ENCODE assay signal across 13 cellular contexts in genomic region chr2:112154246-112155110, GRCh38. TPM values are rescaled to one million over a fixed set of nuclear protein-coding genes. Genes with fewer than 3 reads are reported as not detected.
A peak's percentile ranks its signal among the peaks of the same experiment; 100 is the strongest.
DNase-seq lines count a peak whose midpoint lies in the region; ATAC-seq lines count a peak whose summit lies in the region.
"Had no signal": no experiment of that assay in that cellular context is flagged by ENCODE, and none has a peak within 500 bp of the region (broad histone marks: within the 10 kb centered on the region; RNA-seq: fewer than 3 reads in every experiment).

No MANE protein-coding gene starts in this region.

- no peak for ATAC-seq in activated naive CD8-positive, alpha-beta T cell treated with anti-CD3 and anti-CD28 coated beads, Interleukin-2, amount 50 U/mL, for 24 hours
- no peak for ATAC-seq in central memory CD8-positive, alpha-beta T cell (replicated peaks; ENCODE audit: extremely low read depth, poor library complexity, severe bottlenecking)
- ATAC-seq in stimulated activated naive CD8-positive, alpha-beta T cell treated with anti-CD3 and anti-CD28 coated beads, Interleukin-15, amount 100 ng/mL, for 72 hours: peak; percentile 86
- ATAC-seq in HG02763 (IDR thresholded peaks at IDR 0.05; ENCODE audit: unreplicated experiment): no peak
- no peak for ATAC-seq in esophagus mucosa
- ATAC-seq: WTC11 had no signal

- no peak for DNase-seq in activated naive CD8-positive, alpha-beta T cell treated with anti-CD3 and anti-CD28 coated beads, Interleukin-2, amount 50 U/mL, for 24 hours
- DNase-seq in T follicular helper cell (ENCODE audit: low read depth) (peak; percentile 55), NCI-H524 treated with DMSO at 0.1 percent for 48 hours (lab: John Stamatoyannopoulos, UW) (no peak)
- no peak for DNase-seq in central memory CD8-positive, alpha-beta T cell (ENCODE audit: low spot score in 2 of 2)
- DNase-seq in stimulated activated naive CD8-positive, alpha-beta T cell treated with anti-CD3 and anti-CD28 coated beads, Interleukin-15, amount 100 ng/mL, for 72 hours: peak; percentile 21 to 71
- DNase-seq: KG1, mesenchymal stem cell had no signal

- H3K27me3 Mint-ChIP-seq in activated naive CD8-positive, alpha-beta T cell: no peaks in the 10 kb centered on the region
- H3K27me3 Mint-ChIP-seq in activated naive CD8-positive, alpha-beta T cell treated with anti-CD3 and anti-CD28 coated beads, Interleukin-2, amount 50 U/mL, for 24 hours: no peaks in the 10 kb centered on the region
- peaks cover 5% of the 10 kb centered on the region for H3K27me3 Mint-ChIP-seq in central memory CD8-positive, alpha-beta T cell
- H3K27me3 Mint-ChIP-seq in stimulated activated naive CD8-positive, alpha-beta T cell treated with anti-CD3 and anti-CD28 coated beads, Interleukin-15, amount 100 ng/mL, for 72 hours: no peaks in the 10 kb centered on the region
- H3K27me3 Mint-ChIP-seq: dendritic cell treated with granulocyte-macrophage colony-stimulating factor and Interleukin-4, amounts not matched to agents 40 ng/mL and 50 ng/mL, for 4 days had no signal

- no peaks in the 10 kb centered on the region for H3K9me3 Mint-ChIP-seq in activated naive CD8-positive, alpha-beta T cell (ENCODE audit: low read depth)
- no peaks in the 10 kb centered on the region for H3K9me3 Mint-ChIP-seq in activated naive CD8-positive, alpha-beta T cell treated with anti-CD3 and anti-CD28 coated beads, Interleukin-2, amount 50 U/mL, for 24 hours
- H3K9me3 Mint-ChIP-seq in central memory CD8-positive, alpha-beta T cell: no peaks in the 10 kb centered on the region
- H3K9me3 Mint-ChIP-seq in stimulated activated naive CD8-positive, alpha-beta T cell treated with anti-CD3 and anti-CD28 coated beads, Interleukin-15, amount 100 ng/mL, for 72 hours: no peaks in the 10 kb centered on the region
- H3K9me3 Mint-ChIP-seq: dendritic cell treated with granulocyte-macrophage colony-stimulating factor and Interleukin-4, amounts not matched to agents 40 ng/mL and 50 ng/mL, for 4 days; WTC11 had no signal

- H3K4me3 Mint-ChIP-seq in activated naive CD8-positive, alpha-beta T cell: no peak overlapping the region
- no peak overlapping the region for H3K4me3 Mint-ChIP-seq in activated naive CD8-positive, alpha-beta T cell treated with anti-CD3 and anti-CD28 coated beads, Interleukin-2, amount 50 U/mL, for 24 hours
- peak overlapping the region; percentile 59 for H3K4me3 Mint-ChIP-seq in central memory CD8-positive, alpha-beta T cell
- peak overlapping the region in 1 of 2 donors; percentile 24 for H3K4me3 Mint-ChIP-seq in stimulated activated naive CD8-positive, alpha-beta T cell treated with anti-CD3 and anti-CD28 coated beads, Interleukin-15, amount 100 ng/mL, for 72 hours
- H3K4me3 Mint-ChIP-seq: dendritic cell treated with granulocyte-macrophage colony-stimulating factor and Interleukin-4, amounts not matched to agents 40 ng/mL and 50 ng/mL, for 4 days; WTC11 had no signal

- peak overlapping the region; percentile 85 for H3K27ac Mint-ChIP-seq in activated naive CD8-positive, alpha-beta T cell
- H3K27ac Mint-ChIP-seq in activated naive CD8-positive, alpha-beta T cell treated with anti-CD3 and anti-CD28 coated beads, Interleukin-2, amount 50 U/mL, for 24 hours: no peak overlapping the region
- H3K27ac Mint-ChIP-seq in central memory CD8-positive, alpha-beta T cell (ENCODE audit: low read depth): no peak overlapping the region
- H3K27ac Mint-ChIP-seq in stimulated activated naive CD8-positive, alpha-beta T cell treated with anti-CD3 and anti-CD28 coated beads, Interleukin-15, amount 100 ng/mL, for 72 hours: peak overlapping the region; percentile 93 to 94
- H3K27ac Mint-ChIP-seq: WTC11 had no signal

- no peaks in the 10 kb centered on the region for H3K36me3 Mint-ChIP-seq in activated naive CD8-positive, alpha-beta T cell
- H3K36me3 Mint-ChIP-seq in activated naive CD8-positive, alpha-beta T cell treated with anti-CD3 and anti-CD28 coated beads, Interleukin-2, amount 50 U/mL, for 24 hours (ENCODE audit: low read depth): no peaks in the 10 kb centered on the region
- peaks cover 3% of the 10 kb centered on the region for H3K36me3 Mint-ChIP-seq in central memory CD8-positive, alpha-beta T cell (ENCODE audit: insufficient read depth)
- H3K36me3 Mint-ChIP-seq: WTC11 had no signal

- H3K4me1 Mint-ChIP-seq in activated naive CD8-positive, alpha-beta T cell (ENCODE audit: low read depth): peaks cover 33% of the 10 kb centered on the region
- H3K4me1 Mint-ChIP-seq in activated naive CD8-positive, alpha-beta T cell treated with anti-CD3 and anti-CD28 coated beads, Interleukin-2, amount 50 U/mL, for 24 hours: peaks cover 39% of the 10 kb centered on the region
- H3K4me1 Mint-ChIP-seq in central memory CD8-positive, alpha-beta T cell: peaks cover 16% of the 10 kb centered on the region
- peaks cover 64% of the 10 kb centered on the region for H3K4me1 Mint-ChIP-seq in stimulated activated naive CD8-positive, alpha-beta T cell treated with anti-CD3 and anti-CD28 coated beads, Interleukin-15, amount 100 ng/mL, for 72 hours

RNA-seq across cellular contexts. Expression of gene FBLN7, which starts 16.3 kb away (rescaled TPM):
- 1.4 TPM for total RNA-seq in esophagus mucosa
- total RNA-seq: SK-MEL-5 had no signal

Comparison
In these comparisons a context has a peak if more than half of its experiments do, and no peak if none do; other contexts are left out.
1. H3K27ac Mint-ChIP-seq: peak in activated naive CD8-positive, alpha-beta T cell (single experiment) and stimulated activated naive CD8-positive, alpha-beta T cell treated with anti-CD3 and anti-CD28 coated beads, Interleukin-15, amount 100 ng/mL, for 72 hours (2 of 2); none in activated naive CD8-positive, alpha-beta T cell treated with anti-CD3 and anti-CD28 coated beads, Interleukin-2, amount 50 U/mL, for 24 hours (single experiment) and central memory CD8-positive, alpha-beta T cell (single experiment).
2. DNase-seq: peak in T follicular helper cell (single experiment) and stimulated activated naive CD8-positive, alpha-beta T cell treated with anti-CD3 and anti-CD28 coated beads, Interleukin-15, amount 100 ng/mL, for 72 hours (2 of 2); none in activated naive CD8-positive, alpha-beta T cell treated with anti-CD3 and anti-CD28 coated beads, Interleukin-2, amount 50 U/mL, for 24 hours (single experiment), central memory CD8-positive, alpha-beta T cell (0 of 2) and NCI-H524 treated with DMSO at 0.1 percent for 48 hours (single experiment).